ENCODE assay signal across 24 cellular contexts in genomic region chr12:78931466-78931990, GRCh38.
DNase-seq lines count a peak whose midpoint lies in the region; ATAC-seq and TF ChIP-seq lines count a peak whose summit lies in the region.
"Had no signal": no experiment of that assay in that cellular context is flagged by ENCODE, and none has a peak within 500 bp of the region (broad histone marks: within the 10 kb centered on the region; RNA-seq: fewer than 3 reads in every experiment).

No MANE protein-coding gene starts in this region.

- no peak overlapping the region for H3K4me3 ChIP-seq in SK-N-MC
- H3K4me3 ChIP-seq: ovary, Peyer's patch had no signal

- no peak overlapping the region for H3K9ac ChIP-seq in SK-N-MC (ENCODE audit: insufficient read length)

- DNase-seq in NCI-H345 (lab: John Stamatoyannopoulos, UW) (peak; percentile 41), NCI-H345 treated with DMSO at 0.1 percent for 48 hours (lab: John Stamatoyannopoulos, UW; ENCODE audit: unreplicated experiment) (no peak), G401 (ENCODE audit: low spot score) (peak; percentile 81), SK-N-MC (ENCODE audit: low read depth, low spot score) (peak; percentile 63), nephron progenitor cell (no peak), T-helper 2 cell (no peak)
- DNase-seq: activated CD4-positive, alpha-beta T cell treated with anti-CD3 and anti-CD28 coated beads, Interleukin-2, amount 50 U/mL, for 4 hours; activated naive CD4-positive, alpha-beta T cell; activated T-cell treated with anti-CD3 and anti-CD28 coated beads, Interleukin-2, amount 50 U/mL, for 72 hours; cortex of kidney; effector memory CD4-positive, alpha-beta T cell; HFFc6; hypothalamus; immature natural killer cell; left colon; mammary epithelial cell; NCI-H2029 treated with DMSO at 0.1 percent for 48 hours; ovary; Peyer's patch; SHP77 treated with DMSO at 0.1 percent for 48 hours; stimulated activated CD4-positive, alpha-beta T cell treated with anti-CD3 and anti-CD28 coated beads, Interleukin-15, amount 100 ng/mL, for 24 hours; stimulated activated CD4-positive, alpha-beta T cell treated with anti-CD3 and anti-CD28 coated beads, Interleukin-4, amount 100 ng/mL, for 4 hours had no signal

- no peak for TF ChIP-seq POLR2A in GM18505 (IDR thresholded peaks at IDR 0.05; ENCODE audit: borderline replicate concordance, extremely low read depth, insufficient read depth, insufficient read length)

- no peaks in the 10 kb centered on the region for H3K4me1 Mint-ChIP-seq in nephron progenitor cell
- H3K4me1 Mint-ChIP-seq: immature natural killer cell had no signal

- no peaks in the 10 kb centered on the region for H3K36me3 ChIP-seq in SK-N-MC (ENCODE audit: insufficient read depth, low read length)
- H3K36me3 ChIP-seq: ovary, Peyer's patch had no signal

- peaks cover 5% of the 10 kb centered on the region for H3K36me3 Mint-ChIP-seq in nephron progenitor cell (ENCODE audit: low read depth)
- H3K36me3 Mint-ChIP-seq: immature natural killer cell had no signal

- no peak for ATAC-seq in GM18505 (IDR thresholded peaks at IDR 0.05; ENCODE audit: unreplicated experiment)
- ATAC-seq in HG02588 (IDR thresholded peaks at IDR 0.05; ENCODE audit: unreplicated experiment): no peak
- ATAC-seq: activated T-cell treated with anti-CD3 and anti-CD28 coated beads, Interleukin-2, amount 50 U/mL, for 72 hours; left colon had no signal

- H3K4me3 Mint-ChIP-seq in nephron progenitor cell: no peak overlapping the region
- H3K4me3 Mint-ChIP-seq: activated T-cell treated with anti-CD3 and anti-CD28 coated beads, Interleukin-2, amount 50 U/mL, for 72 hours; HFFc6; immature natural killer cell had no signal

- H3K27ac ChIP-seq in SK-N-MC: peak overlapping the region; percentile 85
- H3K27ac ChIP-seq: ovary, Peyer's patch had no signal

- H3K27ac Mint-ChIP-seq in nephron progenitor cell: peak overlapping the region; percentile 64
- H3K27ac Mint-ChIP-seq: activated T-cell treated with anti-CD3 and anti-CD28 coated beads, Interleukin-2, amount 50 U/mL, for 72 hours; HFFc6; immature natural killer cell had no signal

- in situ Hi-C loops in G401 (cut with HindIII; ENCODE audit: low sequenced_read_pairs): no loop called here

- H3K9me3 ChIP-seq in SK-N-MC (ENCODE audit: low read depth, low read length): no peaks in the 10 kb centered on the region
- H3K9me3 ChIP-seq: ovary, Peyer's patch had no signal

- H3K27me3 Mint-ChIP-seq in nephron progenitor cell (ENCODE audit: low read depth, poor library complexity): no peaks in the 10 kb centered on the region

- H3K9me3 Mint-ChIP-seq in nephron progenitor cell: no peaks in the 10 kb centered on the region
- H3K9me3 Mint-ChIP-seq: HFFc6 had no signal

- TF ChIP-seq CTCF in nephron progenitor cell (IDR thresholded peaks at IDR 0.05): no peak

Comparison
In these comparisons a context has a peak if more than half of its experiments do, and no peak if none do; other contexts are left out.
1. DNase-seq: peak in NCI-H345 (single experiment), G401 (single experiment) and SK-N-MC (single experiment); none in NCI-H345 treated with DMSO at 0.1 percent for 48 hours (single experiment), nephron progenitor cell (single experiment) and T-helper 2 cell (0 of 5).